Comparison of ENCODE assay signal across 10 cellular contexts in genomic region chr3:11508346-11509174, GRCh38.
DNase-seq lines count a peak whose midpoint lies in the region; ATAC-seq and TF ChIP-seq lines count a peak whose summit lies in the region.
"Had no signal": no experiment of that assay in that cellular context is flagged by ENCODE, and none has a peak within 500 bp of the region (broad histone marks: within the 10 kb centered on the region; RNA-seq: fewer than 3 reads in every experiment).

No MANE protein-coding gene starts in this region.

- no peak overlapping the region for H3K27ac Mint-ChIP-seq in activated CD8-positive, alpha-beta memory T cell treated with anti-CD3 and anti-CD28 coated beads, Interleukin-2, amount 10 ng/mL, durations not matched to agents 7 days and 5 days
- H3K27ac Mint-ChIP-seq: activated naive CD8-positive, alpha-beta T cell had no signal

- H3K4me1 Mint-ChIP-seq in activated CD8-positive, alpha-beta memory T cell treated with anti-CD3 and anti-CD28 coated beads, Interleukin-2, amount 10 ng/mL, durations not matched to agents 7 days and 5 days, result peaks cover 2% of the 10 kb centered on the region

- CTCF ChIA-PET in Panc1 (lab: Charles Lee), result interaction anchor here (0.6 to 0.8 kb wide), 2 partner anchors 8 to 129 kb away, joined by 3 read pairs; no protein-coding TSS in a partner anchor
- CTCF ChIA-PET in activated CD8-positive, alpha-beta memory T cell treated with anti-CD3 and anti-CD28 coated beads, Interleukin-2, amount 10 ng/mL, durations not matched to agents 7 days and 5 days (lab: Charles Lee), result interaction anchor here (1.2 kb wide), 1 partner anchor 112 kb away, joined by 3 read pairs; no protein-coding TSS in a partner anchor

- in situ Hi-C loops in Panc1 (cut with HindIII; ENCODE audit: low pct_unique_long_range_greater_than_20kb, low sequenced_read_pairs), result no loop called here

- H3K9ac ChIP-seq in duodenal mucosa (ENCODE audit: low read depth in 1 of 2, low read length in 2 of 2), result no peak overlapping the region

- TF ChIP-seq CTCF in Panc1 (IDR thresholded peaks at IDR 0.05) (no peak), thyroid gland (IDR thresholded peaks at IDR 0.05) (no peak), GM20000 (IDR thresholded peaks at IDR 0.05; ENCODE audit: extremely low read depth, missing control alignments) (no peak)

- H3K4me3 ChIP-seq in Panc1 (ENCODE audit: low read depth in 2 of 2, low read length in 2 of 2), result no peak overlapping the region
- no peak overlapping the region for H3K4me3 ChIP-seq in duodenal mucosa (ENCODE audit: low read depth in 1 of 2, low read length in 2 of 2)
- no peak overlapping the region for H3K4me3 ChIP-seq in mesodermal cell (ENCODE audit: extremely low read depth, insufficient read depth, low read length, poor library complexity, severe bottlenecking)
- H3K4me3 ChIP-seq in thyroid gland (replicated peaks in 1 of 3), result no peak overlapping the region

- 84 to 93% methylated on average over 2 to 3 of the region's 5 CpGs for whole genome bisulfite sequencing in mesodermal cell (ENCODE audit: insufficient coverage in 2 of 2), 2 experiments
- 43 to 45% methylated on average over 5 of the region's 5 CpGs for WGBS in thyroid gland, 2 donors

- H3K27me3 ChIP-seq in Panc1 (ENCODE audit: control insufficient read depth, insufficient read depth, low read length), result no peaks in the 10 kb centered on the region
- H3K27me3 ChIP-seq in duodenal mucosa (ENCODE audit: control insufficient read depth in 1 of 2, insufficient read depth in 2 of 2, low read length in 2 of 2), result no peaks in the 10 kb centered on the region
- no peaks in the 10 kb centered on the region for H3K27me3 ChIP-seq in thyroid gland

- intact Hi-C loops in Panc1 (cut with micrococcal nuclease; ENCODE audit: unreplicated experiment) (no loop called here), thyroid gland (cut with DNase I) (no loop called here)

- H3K4me1 ChIP-seq in Panc1 (ENCODE audit: control insufficient read depth, insufficient read depth, low read length) (peaks cover 26% of the 10 kb centered on the region), duodenal mucosa (ENCODE audit: control insufficient read depth in 1 of 2, insufficient read depth in 2 of 2, low read length in 2 of 2) (peaks cover 17 to 21% of the 10 kb centered on the region in 2 donors), mesodermal cell (ENCODE audit: control insufficient read depth, insufficient read depth, low read length, poor library complexity, severe bottlenecking) (peaks cover 35% of the 10 kb centered on the region), thyroid gland (peaks cover 48 to 55% of the 10 kb centered on the region in 2 donors)

- POLR2A ChIA-PET in Panc1 (lab: Charles Lee), result interaction anchor here (0.6 to 1.1 kb wide), 6 partner anchors 31 to 101 kb away, joined by 3 to 6 read pairs (median 4); no protein-coding TSS in a partner anchor

- no peak overlapping the region for H3K4me3 Mint-ChIP-seq in activated CD8-positive, alpha-beta memory T cell treated with anti-CD3 and anti-CD28 coated beads, Interleukin-2, amount 10 ng/mL, durations not matched to agents 7 days and 5 days
- H3K4me3 Mint-ChIP-seq: activated naive CD8-positive, alpha-beta T cell had no signal

- BruUV-seq in Panc1 (replicated peaks; lab: Mats Ljungman, UMichigan), result no TSS peak

- H3K9me3 ChIP-seq in Panc1 (ENCODE audit: control insufficient read depth, insufficient read depth, low read depth, low read length), result no peaks in the 10 kb centered on the region
- H3K9me3 ChIP-seq in duodenal mucosa (ENCODE audit: control insufficient read depth in 1 of 2, low read length in 2 of 2), result no peaks in the 10 kb centered on the region
- no peaks in the 10 kb centered on the region for H3K9me3 ChIP-seq in mesodermal cell (ENCODE audit: control insufficient read depth, low read length)
- H3K9me3 ChIP-seq in thyroid gland, result no peaks in the 10 kb centered on the region

- H3K36me3 ChIP-seq in Panc1 (ENCODE audit: control insufficient read depth, insufficient read depth, low read length) (no peaks in the 10 kb centered on the region), duodenal mucosa (ENCODE audit: control insufficient read depth in 1 of 2, insufficient read depth in 2 of 2, low read length in 2 of 2) (no peaks in the 10 kb centered on the region), mesodermal cell (ENCODE audit: control insufficient read depth, insufficient read depth, low read length) (peaks cover 5% of the 10 kb centered on the region), thyroid gland (no peaks in the 10 kb centered on the region)

- no peaks in the 10 kb centered on the region for H3K27me3 Mint-ChIP-seq in activated CD8-positive, alpha-beta memory T cell treated with anti-CD3 and anti-CD28 coated beads, Interleukin-2, amount 10 ng/mL, durations not matched to agents 7 days and 5 days
- H3K27me3 Mint-ChIP-seq: activated naive CD8-positive, alpha-beta T cell had no signal

- DNase-seq in Panc1 (ENCODE audit: low read depth, low spot score), result no peak
- DNase-seq in thyroid gland, result peak; percentile 54 to 56
- no peak for DNase-seq in GM20000 (ENCODE audit: low spot score)
- no peak for DNase-seq in activated CD8-positive, alpha-beta memory T cell treated with anti-CD3 and anti-CD28 coated beads, Interleukin-2, amount 10 ng/mL, durations not matched to agents 7 days and 5 days
- DNase-seq in anterior cingulate cortex (lab: John Stamatoyannopoulos, UW), result no peak
- DNase-seq: activated CD4-positive, CD25-positive, alpha-beta regulatory T cell had no signal

- no peaks in the 10 kb centered on the region for H3K36me3 Mint-ChIP-seq in activated CD8-positive, alpha-beta memory T cell treated with anti-CD3 and anti-CD28 coated beads, Interleukin-2, amount 10 ng/mL, durations not matched to agents 7 days and 5 days

- H3K9me3 Mint-ChIP-seq in activated CD8-positive, alpha-beta memory T cell treated with anti-CD3 and anti-CD28 coated beads, Interleukin-2, amount 10 ng/mL, durations not matched to agents 7 days and 5 days (ENCODE audit: low read depth), result no peaks in the 10 kb centered on the region

- peak in 1 of 2 donors; percentile 11 for TF ChIP-seq POLR2A in thyroid gland (IDR thresholded peaks at IDR 0.05)

- ATAC-seq in Panc1 (peak; percentile 43), GM19328 (IDR thresholded peaks at IDR 0.05; ENCODE audit: unreplicated experiment) (no peak)
- ATAC-seq in activated CD8-positive, alpha-beta memory T cell treated with anti-CD3 and anti-CD28 coated beads, Interleukin-2, amount 10 ng/mL, durations not matched to agents 7 days and 5 days, result no peak

- H3K27ac ChIP-seq in Panc1 (ENCODE audit: low read length) (peak overlapping the region; percentile 82), duodenal mucosa (ENCODE audit: low read depth, low read length) (peak overlapping the region; percentile 17), mesodermal cell (ENCODE audit: low read depth, low read length, severe bottlenecking) (peak overlapping the region; percentile 95), thyroid gland (peak overlapping the region; percentile 89 to 94 (median 90))

Comparison
In these comparisons a context has a peak if more than half of its experiments do, and no peak if none do; other contexts are left out.
1. DNase-seq: peak in thyroid gland (2 of 2); none in Panc1 (single experiment), GM20000 (single experiment), activated CD8-positive, alpha-beta memory T cell treated with anti-CD3 and anti-CD28 coated beads, Interleukin-2, amount 10 ng/mL, durations not matched to agents 7 days and 5 days (single experiment) and anterior cingulate cortex (0 of 58).
2. H3K27ac ChIP-seq: peak in every context shown above with its lines; median percentile 95 in mesodermal cell; 90 in thyroid gland; 82 in Panc1; 17 in duodenal mucosa.